2 cellular contexts compared by ENCODE assay signal in the genomic region with DNA sequence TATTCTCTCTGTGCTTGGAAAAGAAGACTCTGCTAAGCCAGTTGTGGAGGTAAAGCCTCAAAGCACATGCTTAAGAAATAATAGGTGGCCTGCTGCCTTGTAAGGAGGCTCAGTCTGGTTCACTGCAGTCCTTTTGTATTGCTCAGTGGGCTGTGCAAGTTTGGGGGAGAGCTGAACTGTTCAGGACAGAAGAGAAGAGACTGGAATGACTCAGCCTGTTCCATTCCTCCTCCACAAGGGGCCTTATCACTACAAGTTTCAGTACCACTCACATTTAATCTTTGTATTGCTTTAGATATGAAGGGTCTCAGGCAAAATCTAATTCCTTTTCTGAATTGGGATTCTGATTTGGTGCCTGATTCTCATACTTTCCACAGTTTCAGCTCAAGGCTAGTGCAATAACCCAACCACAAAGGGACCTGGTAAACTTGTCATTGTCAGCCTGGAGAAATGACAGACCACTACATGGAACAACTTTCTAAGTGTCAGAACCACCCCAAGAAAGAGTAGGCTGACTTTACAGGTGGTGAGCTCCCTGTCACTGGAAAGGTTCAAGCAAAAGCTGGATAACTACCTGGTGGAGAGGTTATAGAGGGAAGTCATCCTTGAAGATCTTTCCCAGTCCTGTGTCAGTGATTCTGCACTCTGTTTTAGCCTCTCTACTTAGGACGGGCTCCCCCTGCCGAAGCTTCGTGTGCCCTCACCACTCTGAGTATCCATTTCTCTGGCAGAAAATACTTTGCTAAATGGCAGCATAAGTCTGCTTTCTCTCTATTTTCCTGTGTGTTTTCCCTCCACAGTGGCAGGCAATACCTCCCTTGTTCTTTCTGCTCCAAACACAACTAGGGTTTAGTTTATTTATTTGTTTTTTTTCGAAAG.
TF ChIP-seq lines count a peak whose summit lies in the region.

No MANE protein-coding gene starts in this region.

TF ChIP-seq in HCT116, 20 proteins besides CTCF, POLR2A, EP300 and RAD21:
- TF ChIP-seq ELF1 (IDR thresholded peaks at IDR 0.05; ENCODE audit: borderline replicate concordance, low read depth) (no peak), FOSL1 (IDR thresholded peaks at IDR 0.05; ENCODE audit: low read depth) (no peak), EZH2phosphoT487 (IDR thresholded peaks at IDR 0.05; ENCODE audit: borderline replicate concordance) (no peak), EGR1 (IDR thresholded peaks at IDR 0.05; ENCODE audit: low read depth) (no peak), JUND (IDR thresholded peaks at IDR 0.05) (no peak), ZNF274 (IDR thresholded peaks at IDR 0.05; ENCODE audit: low read depth, low read length) (no peak), POLR2AphosphoS5 (IDR thresholded peaks at IDR 0.05; ENCODE audit: low read depth, low read length) (no peak), SIN3A (IDR thresholded peaks at IDR 0.05; ENCODE audit: low read depth) (no peak)
- TF ChIP-seq, protein P1, sequence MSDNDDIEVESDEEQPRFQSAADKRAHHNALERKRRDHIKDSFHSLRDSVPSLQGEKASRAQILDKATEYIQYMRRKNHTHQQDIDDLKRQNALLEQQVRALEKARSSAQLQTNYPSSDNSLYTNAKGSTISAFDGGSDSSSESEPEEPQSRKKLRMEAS (IDR thresholded peaks at IDR 0.05), result no peak

TF ChIP-seq in HepG2, 621 proteins besides CTCF, POLR2A, EP300 and RAD21 (continued from another document):
- no peak for TF ChIP-seq ZNF383 (CRISPR knock-in tag; IDR thresholded peaks at IDR 0.05; ENCODE audit: borderline replicate concordance)
- TF ChIP-seq, protein P2, sequence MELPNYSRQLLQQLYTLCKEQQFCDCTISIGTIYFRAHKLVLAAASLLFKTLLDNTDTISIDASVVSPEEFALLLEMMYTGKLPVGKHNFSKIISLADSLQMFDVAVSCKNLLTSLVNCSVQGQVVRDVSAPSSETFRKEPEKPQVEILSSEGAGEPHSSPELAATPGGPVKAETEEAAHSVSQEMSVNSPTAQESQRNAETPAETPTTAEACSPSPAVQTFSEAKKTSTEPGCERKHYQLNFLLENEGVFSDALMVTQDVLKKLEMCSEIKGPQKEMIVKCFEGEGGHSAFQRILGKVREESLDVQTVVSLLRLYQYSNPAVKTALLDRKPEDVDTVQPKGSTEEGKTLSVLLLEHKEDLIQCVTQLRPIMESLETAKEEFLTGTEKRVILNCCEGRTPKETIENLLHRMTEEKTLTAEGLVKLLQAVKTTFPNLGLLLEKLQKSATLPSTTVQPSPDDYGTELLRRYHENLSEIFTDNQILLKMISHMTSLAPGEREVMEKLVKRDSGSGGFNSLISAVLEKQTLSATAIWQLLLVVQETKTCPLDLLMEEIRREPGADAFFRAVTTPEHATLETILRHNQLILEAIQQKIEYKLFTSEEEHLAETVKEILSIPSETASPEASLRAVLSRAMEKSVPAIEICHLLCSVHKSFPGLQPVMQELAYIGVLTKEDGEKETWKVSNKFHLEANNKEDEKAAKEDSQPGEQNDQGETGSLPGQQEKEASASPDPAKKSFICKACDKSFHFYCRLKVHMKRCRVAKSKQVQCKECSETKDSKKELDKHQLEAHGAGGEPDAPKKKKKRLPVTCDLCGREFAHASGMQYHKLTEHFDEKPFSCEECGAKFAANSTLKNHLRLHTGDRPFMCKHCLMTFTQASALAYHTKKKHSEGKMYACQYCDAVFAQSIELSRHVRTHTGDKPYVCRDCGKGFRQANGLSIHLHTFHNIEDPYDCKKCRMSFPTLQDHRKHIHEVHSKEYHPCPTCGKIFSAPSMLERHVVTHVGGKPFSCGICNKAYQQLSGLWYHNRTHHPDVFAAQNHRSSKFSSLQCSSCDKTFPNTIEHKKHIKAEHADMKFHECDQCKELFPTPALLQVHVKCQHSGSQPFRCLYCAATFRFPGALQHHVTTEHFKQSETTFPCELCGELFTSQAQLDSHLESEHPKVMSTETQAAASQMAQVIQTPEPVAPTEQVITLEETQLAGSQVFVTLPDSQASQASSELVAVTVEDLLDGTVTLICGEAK (IDR thresholded peaks at IDR 0.05), result no peak
- TF ChIP-seq, protein P2 (CRISPR knock-in tag; IDR thresholded peaks at IDR 0.05), result no peak
- 0 out of 2 replicates have a peak, but pooled peaks have one; percentile 15 for TF ChIP-seq STAG1 (CRISPR knock-in tag; IDR thresholded peaks at IDR 0.05)
- TF ChIP-seq ZNF441 (CRISPR knock-in tag; IDR thresholded peaks at IDR 0.05; ENCODE audit: borderline replicate concordance), result no peak
TF ChIP-seq in HepG2: peak in this region for 1.
